In the genomic region with DNA sequence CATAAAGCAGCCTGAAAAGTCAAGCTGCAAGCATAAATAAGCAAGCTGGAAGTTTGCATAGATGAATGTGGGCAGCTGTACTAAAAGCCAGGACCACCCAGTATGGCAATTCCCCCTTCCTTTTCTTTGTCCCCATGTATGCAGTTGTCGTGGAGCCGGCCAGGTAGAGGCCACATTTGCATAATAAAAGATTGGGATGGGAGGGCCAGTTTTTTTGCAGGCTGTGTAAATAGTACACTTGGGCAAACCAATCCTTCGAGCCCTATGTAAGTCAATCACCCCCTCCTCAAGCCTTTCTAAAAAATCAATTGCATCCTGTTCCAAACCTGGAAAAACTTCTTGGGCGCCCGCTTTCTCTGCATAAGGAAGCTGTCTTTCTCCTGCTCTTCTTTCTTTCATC, we compare ENCODE assay signal across 39 cellular contexts. TPM values are rescaled to one million over a fixed set of nuclear protein-coding genes. Genes with fewer than 3 reads are reported as not detected.
"Had no signal": no experiment of that assay in that cellular context is flagged by ENCODE, and none has a peak within 500 bp of the region (broad histone marks: within the 10 kb centered on the region; RNA-seq: fewer than 3 reads in every experiment).

No MANE protein-coding gene starts in this region.

- H3K4me3 ChIP-seq: MG63 had no signal

- H3K27ac ChIP-seq: KMS-11 had no signal

- DNase-seq: Karpas-422, Kasumi-1, MG63, MM.1S, MV-4-11, NCI-H1048, NCI-H1092, NCI-H1092 treated with DMSO at 0.1 percent for 48 hours, NCI-H1105, NCI-H1105 treated with DMSO at 0.1 percent for 48 hours, NCI-H1417, NCI-H1417 treated with DMSO at 0.1 percent for 48 hours, NCI-H1436, NCI-H1436 treated with DMSO at 0.1 percent for 48 hours, NCI-H146, NCI-H1694, NCI-H1694 treated with DMSO at 0.1 percent for 48 hours, NCI-H187 treated with DMSO at 0.1 percent for 48 hours, NCI-H1930, NCI-H2029, NCI-H2029 treated with DMSO at 0.1 percent for 48 hours, NCI-H2081, NCI-H2081 treated with DMSO at 0.1 percent for 48 hours, NCI-H2107, NCI-H2171, NCI-H2171 treated with DMSO at 0.1 percent for 48 hours, NCI-H2227 treated with DMSO at 0.1 percent for 48 hours, NCI-H226, NCI-H345, NCI-H446, NCI-H446 treated with DMSO at 0.1 percent for 48 hours, NCI-H510A, NCI-H510A treated with DMSO at 0.1 percent for 48 hours, NCI-H524 had no signal

- H3K4me2 ChIP-seq: KMS-11 had no signal

- H3K9ac ChIP-seq: KMS-11 had no signal

- H3K9me3 ChIP-seq: MG63 had no signal

- H3K36me3 ChIP-seq: MG63 had no signal

- H3K27me3 ChIP-seq: MG63 had no signal

RNA-seq across cellular contexts. Expression of a gene that starts 13.1 kb away (rescaled TPM):
- total RNA-seq: M059J, MCF 10A, NCI-H460 had no signal

RNA-seq across cellular contexts. Expression of a gene that starts 35.1 kb away (rescaled TPM):
- total RNA-seq: LHCN-M2, M059J, MCF 10A, NCI-H460 had no signal
